Comparison of ENCODE assay signal across 11 cellular contexts in the genomic region with DNA sequence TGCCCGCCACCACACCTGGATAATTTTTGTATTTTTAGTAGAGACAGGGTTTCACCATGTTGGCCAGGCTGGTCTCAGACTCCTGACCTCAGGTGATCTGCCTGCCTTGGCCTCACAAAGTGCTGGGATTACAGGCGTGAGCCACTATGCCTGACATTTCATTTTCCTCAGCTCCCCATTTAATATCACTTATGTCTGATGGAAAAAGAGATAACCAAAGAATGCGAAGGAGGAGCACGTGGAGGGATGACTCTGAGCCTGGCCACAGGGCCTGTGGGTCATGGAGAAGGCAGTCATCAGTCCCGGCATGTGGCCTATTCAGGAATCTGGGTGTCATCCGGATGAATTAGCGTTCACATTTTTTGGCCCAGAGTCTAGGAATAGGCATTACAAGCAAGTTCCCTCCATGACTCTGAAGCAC. TPM values are rescaled to one million over a fixed set of nuclear protein-coding genes. Genes with fewer than 3 reads are reported as not detected.
DNase-seq lines count a peak whose midpoint lies in the region; TF ChIP-seq lines count a peak whose summit lies in the region.
"Not testable (repeated sequence)": the region's sequence is repeated elsewhere in the genome, so short reads cannot be mapped to it uniquely, and the experiment has no call there.
"Had no signal": no experiment of that assay in that cellular context is flagged by ENCODE, and none has a peak within 500 bp of the region (broad histone marks: within the 10 kb centered on the region; RNA-seq: fewer than 3 reads in every experiment).

No MANE protein-coding gene starts in this region.

- not testable (repeated sequence) for H3K27me3 Mint-ChIP-seq in osteocyte (ENCODE audit: unreplicated experiment)

- not testable (repeated sequence) for H3K9me3 Mint-ChIP-seq in osteocyte (ENCODE audit: unreplicated experiment)

- H3K27me3 ChIP-seq in adrenal gland, hepatocyte: not testable (repeated sequence)

- DNase-seq in Caki2 (ENCODE audit: low read depth) (peak; percentile 56), HS-27A (ENCODE audit: low read depth) (peak; percentile 20), RKO (ENCODE audit: low spot score) (peak; percentile 58), adrenal gland (peak; percentile 31 to 88 (median 83)), hepatocyte (ENCODE audit: low spot score) (peak; percentile 9)
- not testable (repeated sequence) for DNase-seq in epithelial cell of prostate (ENCODE audit: low read depth, low spot score); osteocyte (ENCODE audit: extremely low spot score, unreplicated experiment)

- H3K4me1 ChIP-seq in adrenal gland (replicated peaks in 1 of 2), result peaks cover 5 to 11% of the 10 kb centered on the region in 2 donors
- H3K4me1 ChIP-seq in hepatocyte (ENCODE audit: insufficient read depth), result peaks cover 27% of the 10 kb centered on the region

- 48 to 61% (median 49%) methylated on average over 7 of the region's 7 CpGs for WGBS in adrenal gland, 4 donors
- 88% methylated on average over 7 of the region's 7 CpGs for WGBS in hepatocyte (ENCODE audit: low lambda C conversion rate, missing lambda C conversion rate)

- not testable (repeated sequence) for H4K20me1 ChIP-seq in hepatocyte (ENCODE audit: insufficient read depth, poor library complexity, severe bottlenecking)

- H3K9me2 ChIP-seq in hepatocyte (replicated peaks; ENCODE audit: insufficient read depth), result not testable (repeated sequence)

- intact Hi-C loops in adrenal gland (cut with DNase I), result not testable (repeated sequence)

- H3K4me2 ChIP-seq in hepatocyte, result not testable (repeated sequence)

- not testable (repeated sequence) for H3K4me1 Mint-ChIP-seq in osteocyte (ENCODE audit: unreplicated experiment)

- H3K27ac ChIP-seq in adrenal gland, result peak overlapping the region; percentile 38 to 90 (median 75)
- peak overlapping the region; percentile 80 for H3K27ac ChIP-seq in epithelial cell of prostate
- H3K27ac ChIP-seq in hepatocyte, result peak overlapping the region; percentile 91

- TF ChIP-seq POLR2A in adrenal gland (IDR thresholded peaks at IDR 0.05), result not testable (repeated sequence)

- TF ChIP-seq CTCF in adrenal gland (IDR thresholded peaks at IDR 0.05); hepatocyte (IDR thresholded peaks at IDR 0.05; ENCODE audit: poor library complexity); osteocyte (IDR thresholded peaks at IDR 0.05): not testable (repeated sequence)

- not testable (repeated sequence) for H3K79me2 ChIP-seq in hepatocyte

- H3K36me3 ChIP-seq in adrenal gland (replicated peaks in 1 of 2); hepatocyte (replicated peaks; ENCODE audit: insufficient read depth, low read depth): not testable (repeated sequence)

- not testable (repeated sequence) for H3K4me3 Mint-ChIP-seq in osteocyte (ENCODE audit: unreplicated experiment)

- not testable (repeated sequence) for H3K9me3 ChIP-seq in adrenal gland (replicated peaks in 1 of 3); hepatocyte (ENCODE audit: low read depth)

- in situ Hi-C loops in Caki2 (cut with HindIII; ENCODE audit: low pct_unique_long_range_greater_than_20kb, low sequenced_read_pairs), result not testable (repeated sequence)

- H3K36me3 Mint-ChIP-seq in osteocyte (ENCODE audit: unreplicated experiment), result not testable (repeated sequence)

- H3K27ac Mint-ChIP-seq in osteocyte (ENCODE audit: unreplicated experiment), result peak overlapping the region; percentile 23

- H3K4me3 ChIP-seq in adrenal gland, hepatocyte: not testable (repeated sequence)

- H2AFZ ChIP-seq in hepatocyte, result not testable (repeated sequence)

RNA-seq across cellular contexts. Expression of a gene that starts 29.9 kb away (rescaled TPM):
- 0.90 and 4.4 TPM in 2 replicates for total RNA-seq in Caki2 (2014; rRNA removed; shearing (Covaris generic); ENCODE audit: low replicate concordance)
- total RNA-seq in adrenal gland, result 10 to 100 TPM in 4 of 8 donors, 1 to 10 TPM in 2, under 1 TPM in 2; 0.58 to 52.7 (median 9.5) TPM
- polyA plus RNA-seq in adrenal gland, result 10 to 100 TPM; 10.4 to 27.5 (median 23.5) TPM
- 56.1 and 58.0 TPM in 2 replicates for total RNA-seq in hepatocyte
- 37.8 and 42.4 TPM in 2 replicates for polyA plus RNA-seq in hepatocyte
- total RNA-seq in osteocyte, result not detected in 2 replicates
- total RNA-seq: activated CD8-positive, alpha-beta T cell treated with anti-CD3 and anti-CD28 coated beads, Interleukin-2, amount 10 ng/mL, durations not matched to agents 7 days and 5 days; CD4-positive, alpha-beta T cell; sciatic nerve had no signal
- polyA plus RNA-seq: IgD-negative memory B cell had no signal
